ENCODE assay signal across 19 cellular contexts in genomic region chr5:65766159-65766558, GRCh38.
"Had no signal": no experiment of that assay in that cellular context is flagged by ENCODE, and none has a peak within 500 bp of the region (broad histone marks: within the 10 kb centered on the region; RNA-seq: fewer than 3 reads in every experiment).

No MANE protein-coding gene starts in this region.

- H3K9me3 ChIP-seq: body of pancreas, right atrium auricular region, SK-N-SH, thoracic aorta, upper lobe of left lung had no signal

- H3K4me3 ChIP-seq: body of pancreas, hepatocyte, right atrium auricular region, thoracic aorta, upper lobe of left lung had no signal

- DNase-seq: activated CD4-positive, alpha-beta T cell treated with anti-CD3 and anti-CD28 coated beads, Interleukin-2, amount 50 U/mL, for 48 hours; activated CD4-positive, CD25-positive, alpha-beta regulatory T cell; activated CD8-positive, alpha-beta memory T cell treated with anti-CD3 and anti-CD28 coated beads, Interleukin-2, amount 10 ng/mL, durations not matched to agents 7 days and 5 days; activated gamma-delta T cell treated with Interleukin-2 at 50 U/mL for 16 hours; body of pancreas; foreskin keratinocyte; left cardiac atrium; midbrain; SK-N-SH; stimulated activated CD4-positive, alpha-beta T cell treated with anti-CD3 and anti-CD28 coated beads, Interleukin-12 subunit alpha, Interleukin-12 subunit beta, amount 100 ng/mL, for 4 hours; T-helper 9 cell; upper lobe of left lung had no signal

- H3K4me2 ChIP-seq: hepatocyte, SK-N-SH had no signal

- H3K4me1 Mint-ChIP-seq: nephron had no signal

- H2AFZ ChIP-seq: hepatocyte had no signal

- H3K4me3 Mint-ChIP-seq: activated CD8-positive, alpha-beta memory T cell treated with anti-CD3 and anti-CD28 coated beads, Interleukin-2, amount 10 ng/mL, durations not matched to agents 7 days and 5 days; nephron had no signal

- H3K27ac ChIP-seq: body of pancreas, epithelial cell of prostate, foreskin keratinocyte, hepatocyte, right atrium auricular region, thoracic aorta, upper lobe of left lung had no signal

- H3K27ac Mint-ChIP-seq: activated CD8-positive, alpha-beta memory T cell treated with anti-CD3 and anti-CD28 coated beads, Interleukin-2, amount 10 ng/mL, durations not matched to agents 7 days and 5 days; activated naive CD4-positive, alpha-beta T cell treated with anti-CD3 and anti-CD28 coated beads, Interleukin-2, amount 50 U/mL, for 72 hours; nephron; progenitor cell of endocrine pancreas had no signal

- H3K4me1 ChIP-seq: body of pancreas, right atrium auricular region had no signal

- H3K36me3 ChIP-seq: thoracic aorta, upper lobe of left lung had no signal

- ATAC-seq: activated CD8-positive, alpha-beta memory T cell treated with anti-CD3 and anti-CD28 coated beads, Interleukin-2, amount 10 ng/mL, durations not matched to agents 7 days and 5 days; body of pancreas; foreskin keratinocyte; left cardiac atrium had no signal

- H3K27me3 Mint-ChIP-seq: activated CD8-positive, alpha-beta memory T cell treated with anti-CD3 and anti-CD28 coated beads, Interleukin-2, amount 10 ng/mL, durations not matched to agents 7 days and 5 days; progenitor cell of endocrine pancreas had no signal

- H3K79me2 ChIP-seq: hepatocyte had no signal

- H3K27me3 ChIP-seq: body of pancreas, foreskin keratinocyte, hepatocyte, right atrium auricular region, upper lobe of left lung had no signal
